24 cellular contexts compared by ENCODE assay signal in genomic region chr1:43644558-43644957, GRCh38. TPM values are rescaled to one million over a fixed set of nuclear protein-coding genes. Genes with fewer than 3 reads are reported as not detected.
DNase-seq lines count a peak whose midpoint lies in the region; ATAC-seq and TF ChIP-seq lines count a peak whose summit lies in the region.
"Had no signal": no experiment of that assay in that cellular context is flagged by ENCODE, and none has a peak within 500 bp of the region (broad histone marks: within the 10 kb centered on the region; RNA-seq: fewer than 3 reads in every experiment).

No MANE protein-coding gene starts in this region.

- H3K27me3 Mint-ChIP-seq in GM23338 (ENCODE audit: insufficient read depth, low read depth, poor library complexity) = peaks cover 6% of the 10 kb centered on the region
- peaks cover 8% of the 10 kb centered on the region for H3K27me3 Mint-ChIP-seq in stimulated activated naive CD8-positive, alpha-beta T cell treated with anti-CD3 and anti-CD28 coated beads, Interleukin-15, amount 100 ng/mL, for 72 hours

- no peak for ATAC-seq in GM23338
- ATAC-seq in stimulated activated naive CD8-positive, alpha-beta T cell treated with anti-CD3 and anti-CD28 coated beads, Interleukin-15, amount 100 ng/mL, for 72 hours = no peak
- no peak for ATAC-seq in HG03280 (IDR thresholded peaks at IDR 0.05; ENCODE audit: unreplicated experiment)
- ATAC-seq: A549, Panc1 had no signal

- H3K9ac ChIP-seq in smooth muscle cell (ENCODE audit: low read depth) = peak overlapping the region; percentile 69
- H3K9ac ChIP-seq: BLaER1 treated with 17β-estradiol and CSF1 and Interleukin-3, amounts not matched to agents 10 nM and 100 nM; SK-N-SH had no signal

- H3K4me3 ChIP-seq in GM23338 (no peak overlapping the region), smooth muscle cell (no peak overlapping the region)
- H3K4me3 ChIP-seq: A549; BLaER1 treated with 17β-estradiol and CSF1 and Interleukin-3, amounts not matched to agents 10 nM and 100 nM had no signal

- DNase-seq in GM23338 (ENCODE audit: low spot score) (no peak), NCI-H69 (lab: John Stamatoyannopoulos, UW) (peak; percentile 8), epithelial cell of prostate (ENCODE audit: low read depth, low spot score) (no peak), smooth muscle cell (lab: John Stamatoyannopoulos, UW; ENCODE audit: unreplicated experiment) (no peak), NCI-H2227 (lab: John Stamatoyannopoulos, UW; ENCODE audit: unreplicated experiment) (no peak)
- DNase-seq in stimulated activated naive CD8-positive, alpha-beta T cell treated with anti-CD3 and anti-CD28 coated beads, Interleukin-15, amount 100 ng/mL, for 72 hours = no peak
- DNase-seq: AML-193; CD4-positive, alpha-beta memory T cell; COR-L47; H7; HFFc6; NCI-H1048; NCI-H1417; NCI-H1694; NCI-H2081; NCI-H345; NCI-H510A treated with DMSO at 0.1 percent for 48 hours; SK-N-SH; SW 1271 had no signal

- no peaks in the 10 kb centered on the region for H3K36me3 ChIP-seq in GM23338 (ENCODE audit: insufficient read depth)
- H3K36me3 ChIP-seq in smooth muscle cell (ENCODE audit: low read depth) = no peaks in the 10 kb centered on the region
- H3K36me3 ChIP-seq: BLaER1 treated with 17β-estradiol and CSF1 and Interleukin-3, amounts not matched to agents 10 nM and 100 nM had no signal

- no peak overlapping the region for H3K4me3 Mint-ChIP-seq in GM23338
- H3K4me3 Mint-ChIP-seq in stimulated activated naive CD8-positive, alpha-beta T cell treated with anti-CD3 and anti-CD28 coated beads, Interleukin-15, amount 100 ng/mL, for 72 hours = no peak overlapping the region
- H3K4me3 Mint-ChIP-seq: CD4-positive, alpha-beta memory T cell; HFFc6 had no signal

- H3K4me1 ChIP-seq in GM23338 (ENCODE audit: insufficient read depth) = 0 out of 2 replicates have a peak, but pooled peaks cover 5% of the 10 kb centered on the region
- H3K4me1 ChIP-seq in smooth muscle cell (ENCODE audit: low read depth) = no peaks in the 10 kb centered on the region

- 67% methylated on average over 1 of the region's 1 CpG for WGBS in smooth muscle cell (ENCODE audit: low lambda C conversion rate)

- no peaks in the 10 kb centered on the region for H3K9me3 Mint-ChIP-seq in GM23338
- H3K9me3 Mint-ChIP-seq in stimulated activated naive CD8-positive, alpha-beta T cell treated with anti-CD3 and anti-CD28 coated beads, Interleukin-15, amount 100 ng/mL, for 72 hours = no peaks in the 10 kb centered on the region
- H3K9me3 Mint-ChIP-seq: CD4-positive, alpha-beta memory T cell; HFFc6 had no signal

- H3F3A ChIP-seq in GM23338 (replicated peaks; ENCODE audit: low read depth) = no peaks in the 10 kb centered on the region
- H3F3A ChIP-seq in smooth muscle cell (ENCODE audit: low read depth) = peaks cover 3% of the 10 kb centered on the region

- TF ChIP-seq CTCF in GM23338 (conservative IDR thresholded peaks at IDR 0.05; ENCODE audit: low read depth in 2 of 2) (no peak), smooth muscle cell (IDR thresholded peaks at IDR 0.05; ENCODE audit: borderline replicate concordance, insufficient read depth, poor library complexity, severe bottlenecking) (no peak)

- no peak overlapping the region for H3K27ac Mint-ChIP-seq in GM23338
- no peak overlapping the region for H3K27ac Mint-ChIP-seq in stimulated activated naive CD8-positive, alpha-beta T cell treated with anti-CD3 and anti-CD28 coated beads, Interleukin-15, amount 100 ng/mL, for 72 hours
- H3K27ac Mint-ChIP-seq: CD4-positive, alpha-beta memory T cell; HFFc6 had no signal

- H3K4me2 ChIP-seq in GM23338 = no peak overlapping the region
- H3K4me2 ChIP-seq in smooth muscle cell = no peak overlapping the region
- H3K4me2 ChIP-seq: A549; BLaER1 treated with 17β-estradiol and CSF1 and Interleukin-3, amounts not matched to agents 10 nM and 100 nM; SK-N-SH had no signal

- no peaks in the 10 kb centered on the region for H3K9me2 ChIP-seq in GM23338 (ENCODE audit: insufficient read depth)
- H3K9me2 ChIP-seq: SK-N-SH had no signal

- no peaks in the 10 kb centered on the region for H3K27me3 ChIP-seq in GM23338 (ENCODE audit: insufficient read depth)
- H3K27me3 ChIP-seq in smooth muscle cell (ENCODE audit: low read depth) = no peaks in the 10 kb centered on the region
- H3K27me3 ChIP-seq: BLaER1 treated with 17β-estradiol and CSF1 and Interleukin-3, amounts not matched to agents 10 nM and 100 nM had no signal

- H2AFZ ChIP-seq in GM23338 (0 out of 2 replicates have a peak overlapping the region, but pooled peaks have one; percentile 28), smooth muscle cell (ENCODE audit: low read depth) (no peak overlapping the region)

- peaks cover 4% of the 10 kb centered on the region for H3K4me1 Mint-ChIP-seq in GM23338
- peaks cover 6% of the 10 kb centered on the region for H3K4me1 Mint-ChIP-seq in stimulated activated naive CD8-positive, alpha-beta T cell treated with anti-CD3 and anti-CD28 coated beads, Interleukin-15, amount 100 ng/mL, for 72 hours

- no peak overlapping the region for H3K27ac ChIP-seq in GM23338 (ENCODE audit: low read depth)
- peak overlapping the region; percentile 71 for H3K27ac ChIP-seq in epithelial cell of prostate
- H3K27ac ChIP-seq in smooth muscle cell (ENCODE audit: low read depth) = peak overlapping the region; percentile 77
- H3K27ac ChIP-seq: A549; BLaER1 treated with 17β-estradiol and CSF1 and Interleukin-3, amounts not matched to agents 10 nM and 100 nM; HL-60 had no signal

- H3K79me2 ChIP-seq in GM23338 (replicated peaks; ENCODE audit: insufficient read depth) (no peaks in the 10 kb centered on the region), smooth muscle cell (ENCODE audit: low read depth) (no peaks in the 10 kb centered on the region)

- no peaks in the 10 kb centered on the region for H3K36me3 Mint-ChIP-seq in GM23338 (ENCODE audit: low read depth)
- H3K36me3 Mint-ChIP-seq: CD4-positive, alpha-beta memory T cell had no signal

- H3K9me3 ChIP-seq in smooth muscle cell (replicated peaks; ENCODE audit: low read depth) = no peaks in the 10 kb centered on the region
- H3K9me3 ChIP-seq: A549; BLaER1 treated with 17β-estradiol and CSF1 and Interleukin-3, amounts not matched to agents 10 nM and 100 nM; SK-N-SH had no signal

- H4K20me1 ChIP-seq in GM23338 (replicated peaks; ENCODE audit: insufficient read depth) (no peaks in the 10 kb centered on the region), smooth muscle cell (ENCODE audit: low read depth) (no peaks in the 10 kb centered on the region)
- H4K20me1 ChIP-seq: BLaER1 treated with 17β-estradiol and CSF1 and Interleukin-3, amounts not matched to agents 10 nM and 100 nM had no signal

RNA-seq across cellular contexts. Expression of gene KDM4A, which starts 5.4 kb away (rescaled TPM):
- 97.7 and 106 TPM in 2 replicates for total RNA-seq in GM23338 (2014; rRNA removed; shearing (Covaris generic))
- polyA plus RNA-seq in GM23338 (2016; fragmentation: Nextera tagmentation; extraction: Ambion mirVana) (47.7 and 52.2 TPM in 2 replicates), smooth muscle cell (17.8 and 20.6 TPM in 2 replicates)
- 19.3 and 24.5 TPM in 2 replicates for total RNA-seq in smooth muscle cell
